ENCODE assay signal across 1 cellular context in the genomic region with DNA sequence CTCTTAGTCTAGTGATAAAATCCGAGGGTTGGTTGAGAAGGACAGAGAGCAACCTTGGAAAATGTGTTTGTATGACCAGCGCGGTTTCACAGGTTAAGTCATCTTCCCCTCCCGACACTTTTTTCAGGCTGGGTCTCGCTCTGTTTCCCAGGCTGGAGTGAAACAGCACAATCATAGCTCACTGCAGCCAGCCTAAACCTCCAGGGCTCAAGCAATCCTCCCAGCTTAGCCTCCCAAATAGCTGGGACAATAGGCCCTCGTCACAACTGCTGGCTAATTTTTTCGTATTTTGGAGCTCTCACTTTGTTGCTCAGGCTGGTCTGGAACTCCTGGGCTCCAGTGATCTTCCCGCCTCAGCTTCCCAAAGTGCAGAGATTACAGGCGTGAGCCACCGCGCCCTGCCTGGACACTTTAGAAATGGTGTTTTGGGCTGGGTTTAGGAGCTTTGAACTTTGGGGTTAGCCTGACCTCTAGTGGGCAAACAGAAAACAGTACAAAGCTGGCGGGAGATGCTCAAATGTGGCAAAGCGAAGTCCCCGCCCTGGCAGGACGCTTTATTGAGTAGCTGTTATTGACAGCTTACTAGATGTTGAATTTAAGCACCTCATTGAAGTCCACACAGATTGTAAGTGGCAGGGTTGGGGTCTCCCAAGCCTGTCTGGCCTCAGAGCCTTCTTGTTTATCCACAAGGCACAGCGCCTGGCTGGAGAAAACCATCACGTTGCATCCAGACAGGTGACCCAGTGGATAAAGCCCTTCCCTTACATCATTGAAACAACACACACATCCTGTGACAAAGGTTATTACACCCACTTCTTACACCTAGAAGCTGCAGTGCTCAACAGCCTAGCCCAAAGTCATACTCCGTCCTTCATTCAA.
TF ChIP-seq lines count a peak whose summit lies in the region.

No MANE protein-coding gene starts in this region.

TF ChIP-seq in HepG2, 621 proteins besides CTCF, POLR2A, EP300 and RAD21 (continued from another document):
- TF ChIP-seq, protein P1, sequence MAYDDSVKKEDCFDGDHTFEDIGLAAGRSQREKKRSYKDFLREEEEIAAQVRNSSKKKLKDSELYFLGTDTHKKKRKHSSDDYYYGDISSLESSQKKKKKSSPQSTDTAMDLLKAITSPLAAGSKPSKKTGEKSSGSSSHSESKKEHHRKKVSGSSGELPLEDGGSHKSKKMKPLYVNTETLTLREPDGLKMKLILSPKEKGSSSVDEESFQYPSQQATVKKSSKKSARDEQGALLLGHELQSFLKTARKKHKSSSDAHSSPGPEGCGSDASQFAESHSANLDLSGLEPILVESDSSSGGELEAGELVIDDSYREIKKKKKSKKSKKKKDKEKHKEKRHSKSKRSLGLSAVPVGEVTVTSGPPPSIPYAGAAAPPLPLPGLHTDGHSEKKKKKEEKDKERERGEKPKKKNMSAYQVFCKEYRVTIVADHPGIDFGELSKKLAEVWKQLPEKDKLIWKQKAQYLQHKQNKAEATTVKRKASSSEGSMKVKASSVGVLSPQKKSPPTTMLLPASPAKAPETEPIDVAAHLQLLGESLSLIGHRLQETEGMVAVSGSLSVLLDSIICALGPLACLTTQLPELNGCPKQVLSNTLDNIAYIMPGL (CRISPR knock-in tag; IDR thresholded peaks at IDR 0.05; ENCODE audit: borderline replicate concordance in 1 of 2, low read depth in 1 of 2) = 0 out of 4 replicates have a peak, but pooled peaks of 1 of the 2 experiments have one; percentile 43
- TF ChIP-seq, protein P2, sequence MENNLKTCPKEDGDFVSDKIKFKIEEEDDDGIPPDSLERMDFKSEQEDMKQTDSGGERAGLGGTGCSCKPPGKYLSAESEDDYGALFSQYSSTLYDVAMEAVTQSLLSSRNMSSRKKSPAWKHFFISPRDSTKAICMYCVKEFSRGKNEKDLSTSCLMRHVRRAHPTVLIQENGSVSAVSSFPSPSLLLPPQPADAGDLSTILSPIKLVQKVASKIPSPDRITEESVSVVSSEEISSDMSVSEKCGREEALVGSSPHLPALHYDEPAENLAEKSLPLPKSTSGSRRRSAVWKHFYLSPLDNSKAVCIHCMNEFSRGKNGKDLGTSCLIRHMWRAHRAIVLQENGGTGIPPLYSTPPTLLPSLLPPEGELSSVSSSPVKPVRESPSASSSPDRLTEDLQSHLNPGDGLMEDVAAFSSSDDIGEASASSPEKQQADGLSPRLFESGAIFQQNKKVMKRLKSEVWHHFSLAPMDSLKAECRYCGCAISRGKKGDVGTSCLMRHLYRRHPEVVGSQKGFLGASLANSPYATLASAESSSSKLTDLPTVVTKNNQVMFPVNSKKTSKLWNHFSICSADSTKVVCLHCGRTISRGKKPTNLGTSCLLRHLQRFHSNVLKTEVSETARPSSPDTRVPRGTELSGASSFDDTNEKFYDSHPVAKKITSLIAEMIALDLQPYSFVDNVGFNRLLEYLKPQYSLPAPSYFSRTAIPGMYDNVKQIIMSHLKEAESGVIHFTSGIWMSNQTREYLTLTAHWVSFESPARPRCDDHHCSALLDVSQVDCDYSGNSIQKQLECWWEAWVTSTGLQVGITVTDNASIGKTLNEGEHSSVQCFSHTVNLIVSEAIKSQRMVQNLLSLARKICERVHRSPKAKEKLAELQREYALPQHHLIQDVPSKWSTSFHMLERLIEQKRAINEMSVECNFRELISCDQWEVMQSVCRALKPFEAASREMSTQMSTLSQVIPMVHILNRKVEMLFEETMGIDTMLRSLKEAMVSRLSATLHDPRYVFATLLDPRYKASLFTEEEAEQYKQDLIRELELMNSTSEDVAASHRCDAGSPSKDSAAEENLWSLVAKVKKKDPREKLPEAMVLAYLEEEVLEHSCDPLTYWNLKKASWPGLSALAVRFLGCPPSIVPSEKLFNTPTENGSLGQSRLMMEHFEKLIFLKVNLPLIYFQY (CRISPR knock-in tag; IDR thresholded peaks at IDR 0.05; ENCODE audit: borderline replicate concordance) = 0 out of 2 replicates have a peak, but pooled peaks have one; percentile 31
- peak; percentile 67; the same call in 1 of the 2 replicates for TF ChIP-seq TARDBP (CRISPR knock-in tag; IDR thresholded peaks at IDR 0.05)
- TF ChIP-seq NCOA5 (CRISPR knock-in tag; IDR thresholded peaks at IDR 0.05) = no peak
- TF ChIP-seq, protein P3, sequence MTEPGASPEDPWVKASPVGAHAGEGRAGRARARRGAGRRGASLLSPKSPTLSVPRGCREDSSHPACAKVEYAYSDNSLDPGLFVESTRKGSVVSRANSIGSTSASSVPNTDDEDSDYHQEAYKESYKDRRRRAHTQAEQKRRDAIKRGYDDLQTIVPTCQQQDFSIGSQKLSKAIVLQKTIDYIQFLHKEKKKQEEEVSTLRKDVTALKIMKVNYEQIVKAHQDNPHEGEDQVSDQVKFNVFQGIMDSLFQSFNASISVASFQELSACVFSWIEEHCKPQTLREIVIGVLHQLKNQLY (CRISPR knock-in tag; IDR thresholded peaks at IDR 0.05) = no peak
- no peak for TF ChIP-seq ZFP1 (CRISPR knock-in tag; IDR thresholded peaks at IDR 0.05)
- TF ChIP-seq MYC (CRISPR knock-in tag; IDR thresholded peaks at IDR 0.05; ENCODE audit: borderline replicate concordance) = no peak
- TF ChIP-seq, protein P4, sequence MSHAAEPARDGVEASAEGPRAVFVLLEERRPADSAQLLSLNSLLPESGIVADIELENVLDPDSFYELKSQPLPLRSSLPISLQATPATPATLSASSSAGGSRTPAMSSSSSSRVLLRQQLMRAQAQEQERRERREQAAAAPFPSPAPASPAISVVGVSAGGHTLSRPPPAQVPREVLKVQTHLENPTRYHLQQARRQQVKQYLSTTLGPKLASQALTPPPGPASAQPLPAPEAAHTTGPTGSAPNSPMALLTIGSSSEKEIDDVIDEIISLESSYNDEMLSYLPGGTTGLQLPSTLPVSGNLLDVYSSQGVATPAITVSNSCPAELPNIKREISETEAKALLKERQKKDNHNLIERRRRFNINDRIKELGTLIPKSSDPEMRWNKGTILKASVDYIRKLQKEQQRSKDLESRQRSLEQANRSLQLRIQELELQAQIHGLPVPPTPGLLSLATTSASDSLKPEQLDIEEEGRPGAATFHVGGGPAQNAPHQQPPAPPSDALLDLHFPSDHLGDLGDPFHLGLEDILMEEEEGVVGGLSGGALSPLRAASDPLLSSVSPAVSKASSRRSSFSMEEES (CRISPR knock-in tag; IDR thresholded peaks at IDR 0.05) = no peak
- TF ChIP-seq, protein P5, sequence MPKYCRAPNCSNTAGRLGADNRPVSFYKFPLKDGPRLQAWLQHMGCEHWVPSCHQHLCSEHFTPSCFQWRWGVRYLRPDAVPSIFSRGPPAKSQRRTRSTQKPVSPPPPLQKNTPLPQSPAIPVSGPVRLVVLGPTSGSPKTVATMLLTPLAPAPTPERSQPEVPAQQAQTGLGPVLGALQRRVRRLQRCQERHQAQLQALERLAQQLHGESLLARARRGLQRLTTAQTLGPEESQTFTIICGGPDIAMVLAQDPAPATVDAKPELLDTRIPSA (CRISPR knock-in tag; IDR thresholded peaks at IDR 0.05; ENCODE audit: borderline replicate concordance) = no peak
- TF ChIP-seq ZNF782 (CRISPR knock-in tag; IDR thresholded peaks at IDR 0.05; ENCODE audit: borderline replicate concordance) = no peak
TF ChIP-seq in HepG2: peak in this region for 27.
